ENCODE assay signal across 8 cellular contexts in the genomic region with DNA sequence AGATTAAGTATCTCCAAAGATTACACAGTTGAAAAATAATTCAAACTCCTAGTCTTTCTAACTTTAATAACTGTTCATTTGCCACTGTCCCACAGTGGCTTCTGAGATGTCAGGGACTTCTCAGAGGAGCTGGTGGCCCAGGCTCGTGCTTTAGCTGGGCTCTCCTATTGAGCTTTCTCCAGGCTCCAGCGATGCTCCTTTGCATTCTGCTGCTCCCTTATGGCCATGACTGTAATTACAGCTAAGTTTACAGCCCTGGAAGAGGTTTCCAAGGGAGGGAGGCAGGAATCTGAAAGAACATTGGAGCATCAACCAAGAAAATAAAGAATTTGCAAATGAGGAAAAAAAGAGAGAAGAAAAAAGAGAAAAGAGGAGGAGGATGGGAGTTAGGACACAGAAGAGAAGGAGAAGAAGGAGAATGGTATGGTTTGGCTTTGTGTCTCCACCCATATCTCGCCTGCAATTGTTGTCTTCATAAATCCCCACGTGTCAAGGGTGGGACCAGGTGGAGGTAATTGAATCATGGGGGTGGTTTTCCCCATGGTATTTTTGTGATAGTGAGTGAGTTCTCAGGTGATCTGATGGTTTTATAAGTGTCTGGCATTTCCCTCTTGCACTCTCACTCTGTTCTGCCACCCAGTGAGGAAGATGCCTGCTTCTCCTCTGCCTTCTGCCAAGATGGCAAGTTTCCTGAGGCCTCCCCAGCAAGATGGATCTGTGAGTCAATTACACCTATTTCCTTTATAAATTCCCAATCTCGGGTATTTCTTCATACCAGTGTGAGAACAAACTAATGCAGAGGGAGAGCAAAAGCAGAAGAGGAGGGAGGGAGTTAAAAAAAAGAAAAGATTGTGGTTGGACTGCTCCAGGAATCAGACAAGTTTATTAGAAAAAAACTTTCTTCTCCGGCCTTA.
A peak's percentile ranks its signal among the peaks of the same experiment; 100 is the strongest.
DNase-seq lines count a peak whose midpoint lies in the region; ATAC-seq and TF ChIP-seq lines count a peak whose summit lies in the region.

No MANE protein-coding gene starts in this region.

- DNase-seq in BE2C (peak; percentile 27), NCI-H2029 treated with DMSO at 0.1 percent for 48 hours (lab: John Stamatoyannopoulos, UW) (peak; percentile 11), astrocyte of the cerebellum (ENCODE audit: low read depth) (peak; percentile 67), left kidney (ENCODE audit: low read depth, low spot score) (peak; percentile 84), activated T-cell treated with anti-CD3 and anti-CD28 coated beads for 4 hours (no peak)
- DNase-seq in activated CD4-positive, alpha-beta memory T cell treated with anti-CD3 and anti-CD28 coated beads, Interleukin-2, amount 10 ng/mL, durations not matched to agents 7 days and 5 days: no peak

- H3K9me3 Mint-ChIP-seq in activated CD4-positive, alpha-beta memory T cell treated with anti-CD3 and anti-CD28 coated beads, Interleukin-2, amount 10 ng/mL, durations not matched to agents 7 days and 5 days: peaks cover 6% of the 10 kb centered on the region

- H3K27me3 Mint-ChIP-seq in activated CD4-positive, alpha-beta memory T cell treated with anti-CD3 and anti-CD28 coated beads, Interleukin-2, amount 10 ng/mL, durations not matched to agents 7 days and 5 days: no peaks in the 10 kb centered on the region

- H3K4me1 ChIP-seq in BE2C: no peaks in the 10 kb centered on the region

- H3K36me3 ChIP-seq in BE2C: no peaks in the 10 kb centered on the region

- H3K9me3 ChIP-seq in BE2C: no peaks in the 10 kb centered on the region

- H3K36me3 Mint-ChIP-seq in activated CD4-positive, alpha-beta memory T cell treated with anti-CD3 and anti-CD28 coated beads, Interleukin-2, amount 10 ng/mL, durations not matched to agents 7 days and 5 days (ENCODE audit: low read depth): no peaks in the 10 kb centered on the region

- CTCF ChIA-PET in activated CD4-positive, alpha-beta memory T cell treated with anti-CD3 and anti-CD28 coated beads, Interleukin-2, amount 10 ng/mL, durations not matched to agents 7 days and 5 days (lab: Charles Lee): interaction anchor here (1.0 kb wide), 1 partner anchor 1461 kb away, joined by 4 read pairs; no protein-coding TSS in a partner anchor

- TF ChIP-seq CTCF in BE2C (IDR thresholded peaks at IDR 0.05; ENCODE audit: low read depth, low read length) (peak; percentile 48), astrocyte of the cerebellum (IDR thresholded peaks at IDR 0.05; ENCODE audit: low read depth, low read length, missing control alignments) (peak; percentile 85)

- no peaks in the 10 kb centered on the region for H3K27me3 ChIP-seq in BE2C

- no peak overlapping the region for H3K4me3 Mint-ChIP-seq in activated CD4-positive, alpha-beta memory T cell treated with anti-CD3 and anti-CD28 coated beads, Interleukin-2, amount 10 ng/mL, durations not matched to agents 7 days and 5 days

- no peak overlapping the region for H3K27ac Mint-ChIP-seq in activated CD4-positive, alpha-beta memory T cell treated with anti-CD3 and anti-CD28 coated beads, Interleukin-2, amount 10 ng/mL, durations not matched to agents 7 days and 5 days

- ATAC-seq in GM18508 (IDR thresholded peaks at IDR 0.05; ENCODE audit: insufficient read depth, unreplicated experiment) (peak; percentile 84), HG02970 (IDR thresholded peaks at IDR 0.05; ENCODE audit: low FRiP score, unreplicated experiment) (peak; percentile 64)

- H3K4me3 ChIP-seq in BE2C (ENCODE audit: low read depth, low read length) (no peak overlapping the region), astrocyte of the cerebellum (ENCODE audit: low read depth, low read length) (no peak overlapping the region)

- POLR2A ChIA-PET in activated CD4-positive, alpha-beta memory T cell treated with anti-CD3 and anti-CD28 coated beads, Interleukin-2, amount 10 ng/mL, durations not matched to agents 7 days and 5 days (lab: Charles Lee): no interaction called here

- H3K4me1 Mint-ChIP-seq in activated CD4-positive, alpha-beta memory T cell treated with anti-CD3 and anti-CD28 coated beads, Interleukin-2, amount 10 ng/mL, durations not matched to agents 7 days and 5 days: no peaks in the 10 kb centered on the region

- in situ Hi-C loops in astrocyte of the cerebellum (cut with HindIII; ENCODE audit: low sequenced_read_pairs): no loop called here

Comparison
In these comparisons a context has a peak if more than half of its experiments do, and no peak if none do; other contexts are left out.
1. DNase-seq: peak in BE2C (single experiment), NCI-H2029 treated with DMSO at 0.1 percent for 48 hours (single experiment), astrocyte of the cerebellum (single experiment) and left kidney (single experiment); none in activated CD4-positive, alpha-beta memory T cell treated with anti-CD3 and anti-CD28 coated beads, Interleukin-2, amount 10 ng/mL, durations not matched to agents 7 days and 5 days (single experiment) and activated T-cell treated with anti-CD3 and anti-CD28 coated beads for 4 hours (single experiment).